Comparison of ENCODE assay signal across 10 cellular contexts in genomic region chr16:2211923-2212347, GRCh38. TPM values are rescaled to one million over a fixed set of nuclear protein-coding genes. Genes with fewer than 3 reads are reported as not detected.
DNase-seq lines count a peak whose midpoint lies in the region; ATAC-seq and TF ChIP-seq lines count a peak whose summit lies in the region.
"Had no signal": no experiment of that assay in that cellular context is flagged by ENCODE, and none has a peak within 500 bp of the region (broad histone marks: within the 10 kb centered on the region; RNA-seq: fewer than 3 reads in every experiment).

No MANE protein-coding gene starts in this region.

- H3K36me3 ChIP-seq in BLaER1 (peaks cover 60% of the 10 kb centered on the region), HCT116 (ENCODE audit: control insufficient read depth in 1 of 2, insufficient read depth in 2 of 2, low read length in 2 of 2) (peaks cover 4 to 29% of the 10 kb centered on the region in 2 experiments; a peak in 3 of 4 replicates)

- H2AFZ ChIP-seq in HCT116 (ENCODE audit: low read depth, low read length, poor library complexity, severe bottlenecking), result no peak overlapping the region

- peaks cover 47% of the 10 kb centered on the region for H4K20me1 ChIP-seq in BLaER1
- H4K20me1 ChIP-seq in HCT116 (ENCODE audit: insufficient read depth), result peaks cover 9% of the 10 kb centered on the region; the same call in 1 of the 2 replicates

- H3K9me3 ChIP-seq in BLaER1, result no peaks in the 10 kb centered on the region
- no peaks in the 10 kb centered on the region for H3K9me3 ChIP-seq in HCT116 (ENCODE audit: control insufficient read depth in 1 of 2, insufficient read depth in 1 of 2, low read depth in 1 of 2, low read length in 2 of 2)
- H3K9me3 ChIP-seq: transverse colon had no signal

- H3K9me2 ChIP-seq in HCT116 (ENCODE audit: insufficient read depth), result no peaks in the 10 kb centered on the region

- H3K36me3 Mint-ChIP-seq in activated naive CD8-positive, alpha-beta T cell treated with anti-CD3 and anti-CD28 coated beads for 36 hours, result peaks cover 28% of the 10 kb centered on the region
- H3K36me3 Mint-ChIP-seq in mesothelial cell of epicardium, result peaks cover 6% of the 10 kb centered on the region

- POLR2A ChIA-PET in HCT116 (lab: Charles Lee), result no interaction called here

- H3K27ac Mint-ChIP-seq in activated naive CD8-positive, alpha-beta T cell treated with anti-CD3 and anti-CD28 coated beads for 36 hours, result peak overlapping the region; percentile 56
- H3K27ac Mint-ChIP-seq in mesothelial cell of epicardium, result no peak overlapping the region

- DNase-seq in HCT116 (ENCODE audit: low read depth, low spot score) (no peak), mesothelial cell of epicardium (ENCODE audit: low spot score in 2 of 2, unreplicated experiment in 2 of 2) (no peak), mucosa of gallbladder (ENCODE audit: low spot score) (no peak), HuH-7 (ENCODE audit: low spot score) (no peak), posterior vena cava (ENCODE audit: low spot score) (no peak)
- no peak for DNase-seq in activated naive CD8-positive, alpha-beta T cell treated with anti-CD3 and anti-CD28 coated beads for 36 hours
- DNase-seq: nucleus accumbens, transverse colon had no signal

- H3K79me2 ChIP-seq in HCT116 (ENCODE audit: insufficient read depth, low read length), result peaks cover 39% of the 10 kb centered on the region

- H3K27ac ChIP-seq in BLaER1 (no peak overlapping the region), HCT116 (ENCODE audit: low read depth, low read length) (peak overlapping the region; percentile 98)

- TF ChIP-seq CTCF in HCT116 (IDR thresholded peaks at IDR 0.05 in 2 of 3, conservative IDR thresholded peaks at IDR 0.05 in 1 of 3; ENCODE audit: borderline replicate concordance in 1 of 3, insufficient read depth in 1 of 3, low read depth in 2 of 3, low read length in 2 of 3) (no peak), mesothelial cell of epicardium (IDR thresholded peaks at IDR 0.05; ENCODE audit: unreplicated experiment) (no peak)

- RAD21 ChIA-PET in HCT116 (lab: Charles Lee; ENCODE audit: low non-redundant PET in 1 of 2, low total read pairs in 2 of 2, uncharacterized antibody in 2 of 2, unreplicated experiment in 2 of 2), result no interaction called here

- intact Hi-C loops in HCT116 (cut with micrococcal nuclease) (no loop called here), posterior vena cava (cut with DNase I) (no loop called here)

- H3K4me2 ChIP-seq in BLaER1 (peak overlapping the region; percentile 99), HCT116 (ENCODE audit: low read length) (peak overlapping the region; percentile 99)

- H3K9ac ChIP-seq in BLaER1, result peak overlapping the region; percentile 85; the same call in 1 of the 2 replicates
- H3K9ac ChIP-seq in HCT116 (ENCODE audit: low read length), result peak overlapping the region; percentile 92

- no peak for TF ChIP-seq POLR2A in HCT116 (IDR thresholded peaks at IDR 0.05; ENCODE audit: borderline replicate concordance, extremely low read depth, insufficient read depth, insufficient read length)

- no peaks in the 10 kb centered on the region for H3K9me3 Mint-ChIP-seq in activated naive CD8-positive, alpha-beta T cell treated with anti-CD3 and anti-CD28 coated beads for 36 hours
- no peaks in the 10 kb centered on the region for H3K9me3 Mint-ChIP-seq in mesothelial cell of epicardium

- H3K4me3 ChIP-seq in BLaER1 (no peak overlapping the region), HCT116 (replicated peaks in 1 of 2; ENCODE audit: low read depth in 1 of 2, low read length in 2 of 2) (no peak overlapping the region)
- H3K4me3 ChIP-seq: transverse colon had no signal

- H3K4me3 Mint-ChIP-seq in activated naive CD8-positive, alpha-beta T cell treated with anti-CD3 and anti-CD28 coated beads for 36 hours, result peak overlapping the region; percentile 46
- peak overlapping the region; percentile 28 for H3K4me3 Mint-ChIP-seq in mesothelial cell of epicardium

- no peak for ATAC-seq in HCT116
- ATAC-seq in GM19452 (IDR thresholded peaks at IDR 0.05; ENCODE audit: unreplicated experiment), result no peak

- no peak for TF ChIP-seq RAD21 in HCT116 (IDR thresholded peaks at IDR 0.05; ENCODE audit: low read depth)

- H3K27me3 ChIP-seq in BLaER1, result no peaks in the 10 kb centered on the region
- no peaks in the 10 kb centered on the region for H3K27me3 ChIP-seq in HCT116 (ENCODE audit: insufficient read depth, low read length)
- H3K27me3 ChIP-seq: transverse colon had no signal

- CTCF ChIA-PET in HCT116 (lab: Charles Lee), result no interaction called here

- H3K4me1 ChIP-seq in BLaER1, result peaks cover 32% of the 10 kb centered on the region
- H3K4me1 ChIP-seq in HCT116 (ENCODE audit: control insufficient read depth in 1 of 2, insufficient read depth in 2 of 2, low read length in 2 of 2), result peaks cover 23 to 38% of the 10 kb centered on the region in 2 experiments

- H3K27me3 Mint-ChIP-seq in activated naive CD8-positive, alpha-beta T cell treated with anti-CD3 and anti-CD28 coated beads for 36 hours, result no peaks in the 10 kb centered on the region
- H3K27me3 Mint-ChIP-seq in mesothelial cell of epicardium (ENCODE audit: low read depth), result no peaks in the 10 kb centered on the region

- H3K4me1 Mint-ChIP-seq in activated naive CD8-positive, alpha-beta T cell treated with anti-CD3 and anti-CD28 coated beads for 36 hours, result peaks cover 30% of the 10 kb centered on the region
- H3K4me1 Mint-ChIP-seq in mesothelial cell of epicardium, result peaks cover 16% of the 10 kb centered on the region

- no TSS peak for BruUV-seq in HCT116 (replicated peaks; lab: Mats Ljungman, UMichigan)

TF ChIP-seq in HCT116, 20 proteins besides CTCF, POLR2A, EP300 and RAD21 (continues in another document):
- TF ChIP-seq FOSL1 (IDR thresholded peaks at IDR 0.05; ENCODE audit: low read depth) (no peak), TCF7L2 (IDR thresholded peaks at IDR 0.05; ENCODE audit: borderline replicate concordance, extremely low read depth, insufficient read depth, insufficient read length) (no peak), ELF1 (IDR thresholded peaks at IDR 0.05; ENCODE audit: borderline replicate concordance, low read depth) (no peak), EGR1 (IDR thresholded peaks at IDR 0.05; ENCODE audit: low read depth) (no peak), POLR2AphosphoS5 (IDR thresholded peaks at IDR 0.05; ENCODE audit: low read depth, low read length) (no peak), ZNF274 (IDR thresholded peaks at IDR 0.05; ENCODE audit: low read depth, low read length) (no peak), ZFX (IDR thresholded peaks at IDR 0.05) (no peak), EZH2 (IDR thresholded peaks at IDR 0.05) (no peak)
- TF ChIP-seq, protein P1, sequence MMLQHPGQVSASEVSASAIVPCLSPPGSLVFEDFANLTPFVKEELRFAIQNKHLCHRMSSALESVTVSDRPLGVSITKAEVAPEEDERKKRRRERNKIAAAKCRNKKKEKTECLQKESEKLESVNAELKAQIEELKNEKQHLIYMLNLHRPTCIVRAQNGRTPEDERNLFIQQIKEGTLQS (IDR thresholded peaks at IDR 0.05), result no peak
- TF ChIP-seq, protein P2, sequence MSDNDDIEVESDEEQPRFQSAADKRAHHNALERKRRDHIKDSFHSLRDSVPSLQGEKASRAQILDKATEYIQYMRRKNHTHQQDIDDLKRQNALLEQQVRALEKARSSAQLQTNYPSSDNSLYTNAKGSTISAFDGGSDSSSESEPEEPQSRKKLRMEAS (IDR thresholded peaks at IDR 0.05), result no peak

RNA-seq across cellular contexts. Expression of gene BRICD5, which starts 1.3 kb away (rescaled TPM):
- 9.8 TPM for total RNA-seq in HCT116 (2021; ENCODE audit: unreplicated experiment)
- polyA plus RNA-seq in HCT116 (2012), result 7.8 and 8.4 TPM in 2 replicates
- total RNA-seq in activated naive CD8-positive, alpha-beta T cell treated with anti-CD3 and anti-CD28 coated beads for 36 hours, result 1 to 10 TPM; 2.3 to 6.4 TPM
- 11.9 to 14.4 TPM (median 13.0 TPM) in 3 replicates for total RNA-seq in mesothelial cell of epicardium
- total RNA-seq in mucosa of gallbladder, result 15.2 TPM
- total RNA-seq in posterior vena cava, result 1 to 10 TPM; 2.1 to 2.6 TPM

RNA-seq across cellular contexts. Expression of gene PGP, which starts 2.7 kb away (rescaled TPM):
- total RNA-seq in HCT116 (2021; ENCODE audit: unreplicated experiment), result 32.6 TPM
- 21.2 and 22.3 TPM in 2 replicates for polyA plus RNA-seq in HCT116 (2012)
- 10 to 100 TPM; 24.2 to 24.5 TPM for total RNA-seq in activated naive CD8-positive, alpha-beta T cell treated with anti-CD3 and anti-CD28 coated beads for 36 hours
- 15.2 to 17.9 TPM (median 16.8 TPM) in 3 replicates for total RNA-seq in mesothelial cell of epicardium
- total RNA-seq in mucosa of gallbladder, result 19.7 TPM
- total RNA-seq in posterior vena cava, result 1 to 10 TPM; 7.2 to 8.4 TPM

RNA-seq across cellular contexts. Expression of gene MLST8, which starts 6.7 kb away (rescaled TPM):
- 58.7 TPM for total RNA-seq in HCT116 (2021; ENCODE audit: unreplicated experiment)
- polyA plus RNA-seq in HCT116 (2012), result 90.9 and 100 TPM in 2 replicates
- 10 to 100 TPM; 89.5 to 92.3 TPM for total RNA-seq in activated naive CD8-positive, alpha-beta T cell treated with anti-CD3 and anti-CD28 coated beads for 36 hours
- 45.9 to 49.0 TPM (median 47.2 TPM) in 3 replicates for total RNA-seq in mesothelial cell of epicardium
- 31.2 TPM for total RNA-seq in mucosa of gallbladder
- 10 to 100 TPM; 16.6 to 21.4 TPM for total RNA-seq in posterior vena cava

RNA-seq across cellular contexts. Expression of gene E4F1, which starts 11.5 kb away (rescaled TPM):
- total RNA-seq in HCT116 (2021; ENCODE audit: unreplicated experiment) (40.7 TPM), mesothelial cell of epicardium (29.3 to 36.3 TPM (median 33.0 TPM) in 3 replicates), mucosa of gallbladder (33.3 TPM), posterior vena cava (10 to 100 TPM; 15.5 to 19.3 TPM)
- polyA plus RNA-seq in HCT116 (2012), result 31.0 and 38.0 TPM in 2 replicates
- 10 to 100 TPM; 23.0 to 24.1 TPM for total RNA-seq in activated naive CD8-positive, alpha-beta T cell treated with anti-CD3 and anti-CD28 coated beads for 36 hours

RNA-seq across cellular contexts. Expression of gene CASKIN1, which starts 15.5 kb away (rescaled TPM):
- total RNA-seq in HCT116 (2021; ENCODE audit: unreplicated experiment) (5.9 TPM), mesothelial cell of epicardium (8.9 to 9.8 TPM (median 9.8 TPM) in 3 replicates), mucosa of gallbladder (0.58 TPM), posterior vena cava (under 1 TPM in 1 of 2 donors, not detected in 1; 0.05 TPM)
- 2.3 and 3.2 TPM in 2 replicates for polyA plus RNA-seq in HCT116 (2012)
- 1 to 10 TPM; 1.8 to 3.4 TPM for total RNA-seq in activated naive CD8-positive, alpha-beta T cell treated with anti-CD3 and anti-CD28 coated beads for 36 hours
